ENCODE assay signal across 21 cellular contexts in genomic region chr1:161943713-161944112, GRCh38.
"Had no signal": no experiment of that assay in that cellular context is flagged by ENCODE, and none has a peak within 500 bp of the region (broad histone marks: within the 10 kb centered on the region; RNA-seq: fewer than 3 reads in every experiment).

No MANE protein-coding gene starts in this region.

- H3K4me2 ChIP-seq: hepatocyte, neural progenitor cell had no signal

- H3K4me3 ChIP-seq: gastroesophageal sphincter, hepatocyte, neural progenitor cell, spleen, upper lobe of left lung, vagina had no signal

- FAIRE-seq: kidney had no signal

- H3K9ac ChIP-seq: neural progenitor cell had no signal

- H2AFZ ChIP-seq: hepatocyte, neural progenitor cell had no signal

- H3K27ac ChIP-seq: gastroesophageal sphincter, hepatocyte, neural progenitor cell, spleen, upper lobe of left lung, vagina had no signal

- DNase-seq: activated CD4-positive, alpha-beta T cell treated with anti-CD3 and anti-CD28 coated beads for 36 hours; activated CD4-positive, CD25-positive, alpha-beta regulatory T cell; activated CD8-positive, alpha-beta memory T cell treated with anti-CD3 and anti-CD28 coated beads, Interleukin-2, amount 10 ng/mL, durations not matched to agents 7 days and 5 days; activated CD8-positive, alpha-beta T cell treated with anti-CD3 and anti-CD28 coated beads, Interleukin-2, amount 10 ng/mL, durations not matched to agents 7 days and 5 days; activated naive CD8-positive, alpha-beta T cell treated with anti-CD3 and anti-CD28 coated beads, Interleukin-2, amount 50 U/mL, for 24 hours; activated T-cell treated with anti-CD3 and anti-CD28 coated beads, Interleukin-2, amount 50 U/mL, for 48 hours; amygdala; caudate nucleus; cortex of kidney; effector memory CD8-positive, alpha-beta T cell; kidney; natural killer cell; occipital lobe; right cardiac atrium; spleen; stimulated activated naive CD4-positive, alpha-beta T cell treated with Interleukin-2 at 50 U/mL for 16 hours; upper lobe of left lung had no signal

- H3K9me3 ChIP-seq: gastroesophageal sphincter, spleen, upper lobe of left lung, vagina had no signal

- ATAC-seq: activated CD4-positive, alpha-beta T cell treated with anti-CD3 and anti-CD28 coated beads for 36 hours; activated CD8-positive, alpha-beta memory T cell treated with anti-CD3 and anti-CD28 coated beads, Interleukin-2, amount 10 ng/mL, durations not matched to agents 7 days and 5 days; activated CD8-positive, alpha-beta T cell treated with anti-CD3 and anti-CD28 coated beads, Interleukin-2, amount 10 ng/mL, durations not matched to agents 7 days and 5 days; activated naive CD8-positive, alpha-beta T cell treated with anti-CD3 and anti-CD28 coated beads, Interleukin-2, amount 50 U/mL, for 24 hours; effector memory CD8-positive, alpha-beta T cell; gastroesophageal sphincter; natural killer cell; right cardiac atrium had no signal

- H3K36me3 ChIP-seq: neural progenitor cell had no signal

- H3K27me3 ChIP-seq: gastroesophageal sphincter, hepatocyte, neural progenitor cell, spleen, upper lobe of left lung, vagina had no signal

- H3K4me1 ChIP-seq: gastroesophageal sphincter had no signal

- H3K79me2 ChIP-seq: hepatocyte had no signal
